19 cellular contexts compared by ENCODE assay signal in the genomic region with DNA sequence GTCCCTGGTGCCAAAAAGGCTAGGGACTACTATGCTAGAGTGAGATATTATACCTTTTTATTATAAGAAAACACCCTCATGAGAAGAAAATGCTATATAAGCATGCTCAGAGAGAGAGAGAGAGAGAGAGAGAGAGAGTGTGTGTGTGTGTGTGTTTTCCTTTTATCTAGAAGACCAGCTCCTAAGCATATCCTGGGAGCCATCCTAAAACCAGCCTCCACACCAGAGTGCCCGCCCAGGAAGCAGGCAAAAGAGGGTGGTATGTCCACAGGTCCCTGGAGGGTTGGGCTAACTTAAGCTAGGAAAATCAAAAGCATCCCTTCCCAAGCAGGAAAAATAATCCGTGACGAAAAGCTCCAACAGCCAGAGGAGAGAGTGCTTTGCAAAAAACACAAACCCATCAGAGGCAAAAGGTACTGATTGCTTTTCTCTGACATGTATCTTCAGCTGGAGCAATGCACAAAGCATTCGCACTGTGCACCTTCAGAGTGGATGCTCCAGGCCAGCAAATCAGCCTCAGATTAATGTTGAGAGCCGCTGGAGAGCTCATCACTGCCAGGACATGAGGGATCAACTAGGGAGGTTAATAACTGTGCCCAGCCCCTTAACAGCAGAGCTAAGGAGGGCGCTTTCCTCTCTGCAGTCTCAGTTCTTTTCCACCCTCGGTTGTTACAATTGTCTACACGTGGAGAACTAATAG.
"Had no signal": no experiment of that assay in that cellular context is flagged by ENCODE, and none has a peak within 500 bp of the region (broad histone marks: within the 10 kb centered on the region; RNA-seq: fewer than 3 reads in every experiment).

No MANE protein-coding gene starts in this region.

- H3K4me1 Mint-ChIP-seq: activated CD4-positive, alpha-beta T cell treated with anti-CD3 and anti-CD28 coated beads, Interleukin-2, amount 10 ng/mL, durations not matched to agents 24 days and 14 days; activated naive CD4-positive, alpha-beta T cell treated with anti-CD3 and anti-CD28 coated beads, Interleukin-2, amount 10 ng/mL, durations not matched to agents 7 days and 5 days; activated naive CD8-positive, alpha-beta T cell treated with anti-CD3 and anti-CD28 coated beads, Interleukin-2, amount 50 U/mL, for 24 hours had no signal

- H3K27ac ChIP-seq: parathyroid adenoma, sigmoid colon, spleen, testis, upper lobe of left lung had no signal

- H3K4me1 ChIP-seq: parathyroid adenoma, sigmoid colon, testis had no signal

- H3K9me3 Mint-ChIP-seq: activated CD4-positive, alpha-beta T cell treated with anti-CD3 and anti-CD28 coated beads, Interleukin-2, amount 10 ng/mL, durations not matched to agents 24 days and 14 days; activated naive CD4-positive, alpha-beta T cell treated with anti-CD3 and anti-CD28 coated beads, Interleukin-2, amount 10 ng/mL, durations not matched to agents 7 days and 5 days; activated naive CD8-positive, alpha-beta T cell treated with anti-CD3 and anti-CD28 coated beads, Interleukin-2, amount 50 U/mL, for 24 hours; activated T-cell treated with anti-CD3 and anti-CD28 coated beads, Interleukin-2, amount 50 U/mL, for 4 hours; naive B cell; stimulated activated memory B cell treated with anti-CD40 and anti-IgM and Interleukin-4, amounts not matched to agents 10 μg/mL and 1 μg/mL and 100 μg/mL, for 72 hours had no signal

- H3K79me2 ChIP-seq: parathyroid adenoma had no signal

- H3K36me3 Mint-ChIP-seq: activated naive CD4-positive, alpha-beta T cell treated with anti-CD3 and anti-CD28 coated beads, Interleukin-2, amount 10 ng/mL, durations not matched to agents 7 days and 5 days; naive B cell had no signal

- H3K9me3 ChIP-seq: mucosa of descending colon, sigmoid colon, spleen, testis, upper lobe of left lung had no signal

- H2AFZ ChIP-seq: parathyroid adenoma had no signal

- H3K36me3 ChIP-seq: sigmoid colon, spleen, upper lobe of left lung had no signal

- H3K27me3 ChIP-seq: sigmoid colon, spleen, testis, upper lobe of left lung had no signal

- H3K9ac ChIP-seq: parathyroid adenoma had no signal

- H3K27ac Mint-ChIP-seq: activated CD4-positive, alpha-beta T cell treated with anti-CD3 and anti-CD28 coated beads, Interleukin-2, amount 10 ng/mL, durations not matched to agents 24 days and 14 days; activated CD8-positive, alpha-beta T cell treated with anti-CD3 and anti-CD28 coated beads, Interleukin-2, amount 10 ng/mL, durations not matched to agents 7 days and 5 days; activated naive CD4-positive, alpha-beta T cell treated with anti-CD3 and anti-CD28 coated beads, Interleukin-2, amount 10 ng/mL, durations not matched to agents 7 days and 5 days; activated naive CD8-positive, alpha-beta T cell treated with anti-CD3 and anti-CD28 coated beads, Interleukin-2, amount 50 U/mL, for 24 hours; stimulated activated memory B cell treated with anti-CD40 and anti-IgM and Interleukin-4, amounts not matched to agents 10 μg/mL and 1 μg/mL and 100 μg/mL, for 72 hours had no signal

- H3K27me3 Mint-ChIP-seq: activated CD4-positive, alpha-beta T cell treated with anti-CD3 and anti-CD28 coated beads, Interleukin-2, amount 10 ng/mL, durations not matched to agents 24 days and 14 days; activated naive CD4-positive, alpha-beta T cell treated with anti-CD3 and anti-CD28 coated beads, Interleukin-2, amount 10 ng/mL, durations not matched to agents 7 days and 5 days; activated naive CD8-positive, alpha-beta T cell treated with anti-CD3 and anti-CD28 coated beads, Interleukin-2, amount 50 U/mL, for 24 hours; naive B cell; stimulated activated memory B cell treated with anti-CD40 and anti-IgM and Interleukin-4, amounts not matched to agents 10 μg/mL and 1 μg/mL and 100 μg/mL, for 72 hours had no signal

- DNase-seq: activated CD4-positive, alpha-beta T cell treated with anti-CD3 and anti-CD28 coated beads, Interleukin-2, amount 10 ng/mL, durations not matched to agents 24 days and 14 days; activated CD8-positive, alpha-beta T cell treated with anti-CD3 and anti-CD28 coated beads, Interleukin-2, amount 10 ng/mL, durations not matched to agents 7 days and 5 days; activated naive CD4-positive, alpha-beta T cell treated with anti-CD3 and anti-CD28 coated beads, Interleukin-2, amount 10 ng/mL, durations not matched to agents 7 days and 5 days; activated naive CD8-positive, alpha-beta T cell treated with anti-CD3 and anti-CD28 coated beads, Interleukin-2, amount 50 U/mL, for 24 hours; activated T-cell treated with anti-CD3 and anti-CD28 coated beads, Interleukin-2, amount 50 U/mL, for 4 hours; aorta; effector CD4-positive, alpha-beta T cell; left cardiac atrium; mucosa of descending colon; naive B cell; sigmoid colon; spleen; stimulated activated CD4-positive, alpha-beta T cell treated with anti-CD3 and anti-CD28 coated beads, Interleukin-4, amount 100 ng/mL, for 4 hours; T-helper 9 cell; testis had no signal

- H3K4me3 Mint-ChIP-seq: activated CD4-positive, alpha-beta T cell treated with anti-CD3 and anti-CD28 coated beads, Interleukin-2, amount 10 ng/mL, durations not matched to agents 24 days and 14 days; activated CD8-positive, alpha-beta T cell treated with anti-CD3 and anti-CD28 coated beads, Interleukin-2, amount 10 ng/mL, durations not matched to agents 7 days and 5 days; activated naive CD4-positive, alpha-beta T cell treated with anti-CD3 and anti-CD28 coated beads, Interleukin-2, amount 10 ng/mL, durations not matched to agents 7 days and 5 days; activated naive CD8-positive, alpha-beta T cell treated with anti-CD3 and anti-CD28 coated beads, Interleukin-2, amount 50 U/mL, for 24 hours; activated T-cell treated with anti-CD3 and anti-CD28 coated beads, Interleukin-2, amount 50 U/mL, for 4 hours; stimulated activated memory B cell treated with anti-CD40 and anti-IgM and Interleukin-4, amounts not matched to agents 10 μg/mL and 1 μg/mL and 100 μg/mL, for 72 hours had no signal

- ATAC-seq: activated CD8-positive, alpha-beta T cell treated with anti-CD3 and anti-CD28 coated beads, Interleukin-2, amount 10 ng/mL, durations not matched to agents 7 days and 5 days; activated naive CD8-positive, alpha-beta T cell treated with anti-CD3 and anti-CD28 coated beads, Interleukin-2, amount 50 U/mL, for 24 hours; activated T-cell treated with anti-CD3 and anti-CD28 coated beads, Interleukin-2, amount 50 U/mL, for 4 hours; esophagus mucosa; left cardiac atrium; mucosa of descending colon; stimulated activated memory B cell treated with anti-CD40 and anti-IgM and Interleukin-4, amounts not matched to agents 10 μg/mL and 1 μg/mL and 100 μg/mL, for 72 hours had no signal

- H3K4me3 ChIP-seq: mucosa of descending colon, sigmoid colon, spleen, testis, upper lobe of left lung had no signal
